ENCODE assay signal across 28 cellular contexts in the genomic region with DNA sequence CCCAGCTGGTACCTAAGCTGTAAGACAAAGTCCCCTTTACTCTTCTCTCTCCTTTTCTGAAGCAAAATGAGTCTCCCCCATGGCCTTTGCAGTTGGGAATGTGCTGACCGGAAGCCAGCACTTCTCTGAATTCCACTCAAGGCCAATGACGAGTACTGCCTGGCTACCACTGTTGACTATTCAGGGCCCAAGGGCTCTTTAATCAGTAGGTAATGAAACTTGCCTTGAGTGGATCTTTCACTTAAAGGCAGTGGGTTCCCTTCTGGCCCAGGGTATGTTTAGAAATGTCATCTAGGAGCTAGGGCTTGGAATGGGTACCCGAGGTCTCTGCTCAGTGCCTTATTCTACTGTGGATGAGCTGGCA.
"Had no signal": no experiment of that assay in that cellular context is flagged by ENCODE, and none has a peak within 500 bp of the region (broad histone marks: within the 10 kb centered on the region; RNA-seq: fewer than 3 reads in every experiment).

No MANE protein-coding gene starts in this region.

- H3K27me3 ChIP-seq: neutrophil, pancreas, right lobe of liver, sigmoid colon, stomach, thyroid gland, tibial nerve, uterus had no signal

- H3K36me3 Mint-ChIP-seq: stimulated activated effector memory CD8-positive, alpha-beta T cell treated with anti-CD3 and anti-CD28 coated beads, Interleukin-12 subunit alpha, Interleukin-12 subunit beta, amount 100 ng/mL, for 72 hours had no signal

- H3K4me1 ChIP-seq: pancreas, psoas muscle, right lobe of liver, sigmoid colon, stomach, thyroid gland, tibial nerve, uterus had no signal

- H3K27me3 Mint-ChIP-seq: naive B cell; naive thymus-derived CD8-positive, alpha-beta T cell; natural killer cell treated with Interleukin-12 subunit alpha and Interleukin-12 subunit beta and Interleukin-15 and Interleukin-18, amount 100 ng/mL, for 72 hours; progenitor cell of endocrine pancreas; stimulated activated naive B cell treated with anti-CD40 and anti-IgM and Interleukin-4, amounts not matched to agents 10 μg/mL and 1 μg/mL and 100 μg/mL, for 72 hours; stimulated activated naive CD8-positive, alpha-beta T cell treated with anti-CD3 and anti-CD28 coated beads, Interleukin-15, Interleukin-2, amounts not matched to agents 100 ng/mL and 50 ng/mL, for 24 hours; type B pancreatic cell had no signal

- ATAC-seq: naive thymus-derived CD8-positive, alpha-beta T cell; natural killer cell treated with Interleukin-12 subunit alpha and Interleukin-12 subunit beta and Interleukin-15 and Interleukin-18, amount 100 ng/mL, for 72 hours; pancreas; psoas muscle; right cardiac atrium; right lobe of liver; stimulated activated effector memory CD8-positive, alpha-beta T cell treated with anti-CD3 and anti-CD28 coated beads, Interleukin-12 subunit alpha, Interleukin-12 subunit beta, amount 100 ng/mL, for 72 hours; stimulated activated naive B cell treated with anti-CD40 and anti-IgM and Interleukin-4, amounts not matched to agents 10 μg/mL and 1 μg/mL and 100 μg/mL, for 72 hours had no signal

- DNase-seq: naive B cell; naive thymus-derived CD8-positive, alpha-beta T cell; nephron progenitor cell; nucleus accumbens; pancreas; psoas muscle; right cardiac atrium; right lobe of liver; sigmoid colon; small intestine; stimulated activated CD4-positive, alpha-beta T cell treated with anti-CD3 and anti-CD28 coated beads, Interleukin-15, amount 100 ng/mL, for 24 hours; stimulated activated CD4-positive, alpha-beta T cell treated with anti-CD3 and anti-CD28 coated beads, Interleukin-2, amount 100 ng/mL, for 24 hours; stimulated activated CD4-positive, alpha-beta T cell treated with anti-CD3 and anti-CD28 coated beads, Interleukin-2, amount 100 ng/mL, for 48 hours; stimulated activated CD4-positive, alpha-beta T cell treated with anti-CD3 and anti-CD28 coated beads, Interleukin-4, amount 100 ng/mL, for 24 hours; stimulated activated naive B cell treated with anti-CD40 and anti-IgM and Interleukin-4, amounts not matched to agents 10 μg/mL and 1 μg/mL and 100 μg/mL, for 72 hours; stimulated activated naive CD4-positive, alpha-beta T cell treated with Interleukin-2 at 50 U/mL for 16 hours; stomach; thyroid gland; uterus had no signal

- H3K4me1 Mint-ChIP-seq: naive B cell; nephron progenitor cell; neural crest cell; stimulated activated effector memory CD8-positive, alpha-beta T cell treated with anti-CD3 and anti-CD28 coated beads, Interleukin-12 subunit alpha, Interleukin-12 subunit beta, amount 100 ng/mL, for 72 hours; stimulated activated naive B cell treated with anti-CD40 and anti-IgM and Interleukin-4, amounts not matched to agents 10 μg/mL and 1 μg/mL and 100 μg/mL, for 72 hours had no signal

- H3K27ac ChIP-seq: neutrophil, pancreas, psoas muscle, right lobe of liver, sigmoid colon, stomach, thoracic aorta, thyroid gland, tibial nerve, uterus had no signal

- H3K4me3 Mint-ChIP-seq: naive thymus-derived CD8-positive, alpha-beta T cell; natural killer cell treated with Interleukin-12 subunit alpha and Interleukin-12 subunit beta and Interleukin-15 and Interleukin-18, amount 100 ng/mL, for 72 hours; nephron progenitor cell; neural crest cell; stimulated activated effector memory CD8-positive, alpha-beta T cell treated with anti-CD3 and anti-CD28 coated beads, Interleukin-12 subunit alpha, Interleukin-12 subunit beta, amount 100 ng/mL, for 72 hours; stimulated activated naive B cell treated with anti-CD40 and anti-IgM and Interleukin-4, amounts not matched to agents 10 μg/mL and 1 μg/mL and 100 μg/mL, for 72 hours; stimulated activated naive CD8-positive, alpha-beta T cell treated with anti-CD3 and anti-CD28 coated beads, Interleukin-15, Interleukin-2, amounts not matched to agents 100 ng/mL and 50 ng/mL, for 24 hours; type B pancreatic cell had no signal

- H3K4me3 ChIP-seq: pancreas, psoas muscle, right lobe of liver, sigmoid colon, stomach, thoracic aorta, thyroid gland, tibial nerve, uterus had no signal

- H3K9me3 ChIP-seq: neutrophil, pancreas, right lobe of liver, stomach, thoracic aorta, thyroid gland, uterus had no signal

- H3K36me3 ChIP-seq: neutrophil, pancreas, right lobe of liver, sigmoid colon, stomach, thoracic aorta, thyroid gland, uterus had no signal

- H3K27ac Mint-ChIP-seq: naive thymus-derived CD8-positive, alpha-beta T cell; natural killer cell treated with Interleukin-12 subunit alpha and Interleukin-12 subunit beta and Interleukin-15 and Interleukin-18, amount 100 ng/mL, for 72 hours; nephron progenitor cell; progenitor cell of endocrine pancreas; stimulated activated effector memory CD8-positive, alpha-beta T cell treated with anti-CD3 and anti-CD28 coated beads, Interleukin-12 subunit alpha, Interleukin-12 subunit beta, amount 100 ng/mL, for 72 hours; stimulated activated naive B cell treated with anti-CD40 and anti-IgM and Interleukin-4, amounts not matched to agents 10 μg/mL and 1 μg/mL and 100 μg/mL, for 72 hours; stimulated activated naive CD8-positive, alpha-beta T cell treated with anti-CD3 and anti-CD28 coated beads, Interleukin-15, Interleukin-2, amounts not matched to agents 100 ng/mL and 50 ng/mL, for 24 hours; type B pancreatic cell had no signal
